28 cellular contexts compared by ENCODE assay signal in genomic region chr2:208726242-208726641, GRCh38.
"Had no signal": no experiment of that assay in that cellular context is flagged by ENCODE, and none has a peak within 500 bp of the region (broad histone marks: within the 10 kb centered on the region; RNA-seq: fewer than 3 reads in every experiment).

No MANE protein-coding gene starts in this region.

- H3K4me1 ChIP-seq: colonic mucosa, esophagus muscularis mucosa, esophagus squamous epithelium, foreskin keratinocyte, gastrocnemius medialis, gastroesophageal sphincter, heart left ventricle, heart right ventricle had no signal

- H3K36me3 ChIP-seq: colonic mucosa, esophagus muscularis mucosa, esophagus squamous epithelium, gastrocnemius medialis, gastroesophageal sphincter, heart left ventricle, heart right ventricle had no signal

- FAIRE-seq: colon, endometrium, endothelial cell of umbilical vein, frontal cortex had no signal

- H3K27me3 ChIP-seq: colonic mucosa, dorsolateral prefrontal cortex, esophagus muscularis mucosa, esophagus squamous epithelium, foreskin keratinocyte, gastrocnemius medialis, gastroesophageal sphincter, heart left ventricle, heart right ventricle had no signal

- DNase-seq: colonic mucosa; cortex of kidney; dermis blood vessel endothelial cell; dorsolateral prefrontal cortex; effector CD4-positive, alpha-beta T cell; effector CD8-positive, alpha-beta T cell; effector memory CD4-positive, alpha-beta T cell; effector memory CD8-positive, alpha-beta T cell; endodermal cell; erythroblast; esophagus squamous epithelium; foreskin fibroblast; foreskin keratinocyte; foreskin melanocyte; gastrocnemius medialis; glutamatergic neuron; head of caudate nucleus; heart left ventricle; heart right ventricle had no signal

- H3K9me3 ChIP-seq: colonic mucosa, esophagus muscularis mucosa, esophagus squamous epithelium, gastrocnemius medialis, gastroesophageal sphincter, heart right ventricle had no signal

- H3K27ac ChIP-seq: colonic mucosa, coronary artery, dorsolateral prefrontal cortex, epithelial cell of prostate, esophagus muscularis mucosa, esophagus squamous epithelium, foreskin keratinocyte, gastrocnemius medialis, gastroesophageal sphincter, heart left ventricle, heart right ventricle had no signal

- H3K4me3 ChIP-seq: colonic mucosa, coronary artery, dorsolateral prefrontal cortex, esophagus muscularis mucosa, esophagus squamous epithelium, gastrocnemius medialis, gastroesophageal sphincter, heart left ventricle, heart right ventricle had no signal

- ATAC-seq: effector memory CD8-positive, alpha-beta T cell; esophagus mucosa; foreskin keratinocyte; gastrocnemius medialis; gastroesophageal sphincter; heart left ventricle; heart right ventricle had no signal
